Comparison of ENCODE assay signal across 24 cellular contexts in the genomic region with DNA sequence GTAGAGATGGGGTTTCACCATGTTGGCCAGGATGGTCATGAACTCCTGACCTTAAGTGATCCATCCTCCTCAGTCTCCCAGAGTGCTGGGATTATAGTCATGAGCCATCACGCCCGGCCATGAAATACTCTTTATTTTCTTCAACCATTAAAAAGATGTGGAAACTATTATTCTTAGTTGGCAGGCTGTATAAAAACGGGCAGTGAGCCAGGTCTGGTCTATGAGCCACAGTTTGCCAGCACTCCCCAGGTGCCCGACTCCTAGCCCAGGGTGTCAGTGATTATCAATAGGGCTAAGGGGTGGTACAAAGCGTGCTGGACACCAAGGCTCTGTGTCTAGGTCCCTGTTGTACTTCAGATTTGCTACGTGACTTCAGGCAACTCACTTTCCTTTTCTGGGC. TPM values are rescaled to one million over a fixed set of nuclear protein-coding genes. Genes with fewer than 3 reads are reported as not detected.
DNase-seq lines count a peak whose midpoint lies in the region; ATAC-seq and TF ChIP-seq lines count a peak whose summit lies in the region.
"Had no signal": no experiment of that assay in that cellular context is flagged by ENCODE, and none has a peak within 500 bp of the region (broad histone marks: within the 10 kb centered on the region; RNA-seq: fewer than 3 reads in every experiment).

No MANE protein-coding gene starts in this region.

- H3K4me1 ChIP-seq in RWPE2 (ENCODE audit: insufficient read depth, poor library complexity, severe bottlenecking), result peaks cover 26% of the 10 kb centered on the region

- TF ChIP-seq CTCF in GM20000 (IDR thresholded peaks at IDR 0.05; ENCODE audit: extremely low read depth, missing control alignments), result no peak
- TF ChIP-seq CTCF in RWPE2 (IDR thresholded peaks at IDR 0.05; ENCODE audit: poor library complexity, severe bottlenecking), result no peak

- H3K27me3 Mint-ChIP-seq in naive thymus-derived CD8-positive, alpha-beta T cell, result peaks cover 20 to 53% (median 29%) of the 10 kb centered on the region in 5 donors

- H3K27me3 ChIP-seq in RWPE2 (ENCODE audit: insufficient read depth, poor library complexity, severe bottlenecking), result no peaks in the 10 kb centered on the region
- H3K27me3 ChIP-seq: adrenal gland, right lobe of liver had no signal

- no peaks in the 10 kb centered on the region for H3K36me3 ChIP-seq in RWPE2 (ENCODE audit: low read depth)
- H3K36me3 ChIP-seq: adrenal gland, right lobe of liver had no signal

- H3K9me3 ChIP-seq in RWPE2 (ENCODE audit: severe bottlenecking), result no peaks in the 10 kb centered on the region
- H3K9me3 ChIP-seq: adrenal gland, right lobe of liver had no signal

- H3K27ac Mint-ChIP-seq in naive thymus-derived CD8-positive, alpha-beta T cell, result no peak overlapping the region
- H3K27ac Mint-ChIP-seq: CD14-positive monocyte; naive thymus-derived CD4-positive, alpha-beta T cell had no signal

- POLR2A ChIA-PET in naive thymus-derived CD8-positive, alpha-beta T cell (lab: Charles Lee), result no interaction called here

- peaks cover 0 to 4% (median 2%) of the 10 kb centered on the region in 4 donors for H3K4me1 Mint-ChIP-seq in naive thymus-derived CD8-positive, alpha-beta T cell

- H3K4me3 Mint-ChIP-seq in naive thymus-derived CD8-positive, alpha-beta T cell, result no peak overlapping the region
- H3K4me3 Mint-ChIP-seq: CD14-positive monocyte; naive thymus-derived CD4-positive, alpha-beta T cell had no signal

- no peaks in the 10 kb centered on the region for H3K36me3 Mint-ChIP-seq in naive thymus-derived CD8-positive, alpha-beta T cell
- H3K36me3 Mint-ChIP-seq: naive thymus-derived CD4-positive, alpha-beta T cell had no signal

- no peaks in the 10 kb centered on the region for H3K9me3 Mint-ChIP-seq in naive thymus-derived CD8-positive, alpha-beta T cell
- H3K9me3 Mint-ChIP-seq: naive thymus-derived CD4-positive, alpha-beta T cell had no signal

- ATAC-seq in RWPE2 (ENCODE audit: low read depth), result peak; percentile 42
- no peak for ATAC-seq in naive thymus-derived CD8-positive, alpha-beta T cell
- ATAC-seq: naive thymus-derived CD4-positive, alpha-beta T cell; right lobe of liver had no signal

- H3K4me3 ChIP-seq in RWPE2 (ENCODE audit: severe bottlenecking), result no peak overlapping the region
- H3K4me3 ChIP-seq: adrenal gland, coronary artery, right lobe of liver had no signal

- DNase-seq in GM20000 (ENCODE audit: low spot score) (peak; percentile 1), NCI-H1105 treated with DMSO at 0.1 percent for 48 hours (lab: John Stamatoyannopoulos, UW) (peak; percentile 44), RWPE2 (ENCODE audit: low spot score) (no peak), posterior vena cava (ENCODE audit: low spot score) (peak; percentile 34), Kasumi-1 (lab: John Stamatoyannopoulos, UW) (no peak)
- no peak for DNase-seq in stimulated activated CD4-positive, alpha-beta T cell treated with anti-CD3 and anti-CD28 coated beads, Interleukin-2, amount 100 ng/mL, for 24 hours
- DNase-seq in naive thymus-derived CD8-positive, alpha-beta T cell, result no peak
- DNase-seq: activated CD4-positive, CD25-positive, alpha-beta regulatory T cell treated with anti-CD3 and anti-CD28 coated beads, Interleukin-2, amount 50 U/mL, for 72 hours; activated naive CD4-positive, alpha-beta T cell; activated T-cell treated with anti-CD3 and anti-CD28 coated beads, Interleukin-2, amount 50 U/mL, for 1 hour; mesendoderm; naive thymus-derived CD4-positive, alpha-beta T cell; NCI-H187; NCI-H526; SHP77 treated with DMSO at 0.1 percent for 48 hours had no signal

- H3K27ac ChIP-seq in RWPE2 (ENCODE audit: poor library complexity, severe bottlenecking), result peak overlapping the region; percentile 1
- H3K27ac ChIP-seq: adrenal gland, coronary artery, HL-60, right lobe of liver had no signal

- intact Hi-C loops in posterior vena cava (cut with DNase I), result no loop called here

RNA-seq across cellular contexts. Expression of gene TMEM61, which starts 3.7 kb away (rescaled TPM):
- 10 to 100 TPM in 1 of 2 donors, 1 to 10 TPM in 1; 3.0 to 11.0 TPM for total RNA-seq in posterior vena cava
- not detected for total RNA-seq in naive thymus-derived CD8-positive, alpha-beta T cell
- polyA plus RNA-seq in naive thymus-derived CD8-positive, alpha-beta T cell, result not detected
- total RNA-seq: naive thymus-derived CD4-positive, alpha-beta T cell; osteocyte; urinary bladder had no signal
- polyA plus RNA-seq: AG04450; CD14-positive monocyte; naive thymus-derived CD4-positive, alpha-beta T cell had no signal

RNA-seq across cellular contexts. Expression of gene BSND, which starts 22.0 kb away (rescaled TPM):
- not detected for total RNA-seq in posterior vena cava
- not detected for total RNA-seq in naive thymus-derived CD8-positive, alpha-beta T cell
- polyA plus RNA-seq in naive thymus-derived CD8-positive, alpha-beta T cell, result not detected
- total RNA-seq: adrenal gland, bronchial epithelial cell, osteocyte, right lobe of liver, urinary bladder had no signal
- polyA plus RNA-seq: AG04450; CD14-positive monocyte; naive thymus-derived CD4-positive, alpha-beta T cell; urinary bladder had no signal

Comparison
In these comparisons a context has a peak if more than half of its experiments do, and no peak if none do; other contexts are left out.
1. DNase-seq: peak in GM20000 (single experiment), NCI-H1105 treated with DMSO at 0.1 percent for 48 hours (single experiment) and posterior vena cava (single experiment); none in RWPE2 (single experiment), stimulated activated CD4-positive, alpha-beta T cell treated with anti-CD3 and anti-CD28 coated beads, Interleukin-2, amount 100 ng/mL, for 24 hours (0 of 2), Kasumi-1 (0 of 2) and naive thymus-derived CD8-positive, alpha-beta T cell (0 of 10).
2. RNA of gene TMEM61, which starts 3.7 kb away (total RNA-seq): 3.0 to 11.0 TPM in posterior vena cava; not detected in naive thymus-derived CD8-positive, alpha-beta T cell; every median in the first group is over 4 times any median in the second.